2 cellular contexts compared by ENCODE assay signal in the genomic region with DNA sequence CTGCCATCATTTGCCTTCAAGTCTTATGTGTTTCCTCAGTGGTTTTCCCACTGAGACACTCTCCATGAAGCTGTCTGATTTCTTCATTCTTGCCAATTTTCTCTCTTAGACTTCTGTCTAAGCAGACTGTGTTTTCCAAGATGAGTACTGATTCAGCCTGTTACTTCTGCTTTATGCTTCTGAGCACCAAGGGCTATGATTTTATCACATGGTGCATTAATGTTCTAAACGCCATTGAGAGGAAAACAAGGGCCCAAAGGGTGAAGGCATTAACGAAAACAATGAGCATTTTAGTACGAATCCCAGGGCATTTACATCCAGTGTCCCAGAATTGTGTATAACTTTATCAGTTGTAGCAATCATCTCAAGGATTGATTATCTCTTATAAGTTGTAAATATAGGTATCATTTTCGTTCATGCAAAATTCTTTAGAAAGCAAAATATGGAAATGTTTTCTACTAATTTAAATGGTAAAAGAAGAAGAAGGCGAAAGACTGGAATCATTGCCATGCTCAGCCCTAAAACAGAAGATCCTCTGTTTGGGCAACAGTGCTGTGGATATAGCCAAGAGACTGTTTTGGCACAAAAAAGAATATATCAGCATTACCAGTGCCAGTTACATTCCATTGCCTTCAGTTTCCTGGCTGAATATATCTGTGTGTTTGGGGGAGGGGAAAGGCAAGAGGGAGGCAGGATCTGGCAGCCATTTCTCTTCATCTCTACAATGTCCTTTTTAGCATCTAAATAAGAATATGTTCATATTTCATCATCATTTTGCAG.
TF ChIP-seq lines count a peak whose summit lies in the region.

No MANE protein-coding gene starts in this region.

TF ChIP-seq in H1, 55 proteins besides CTCF, POLR2A, EP300 and RAD21 (continued from another document):
- TF ChIP-seq, protein P1, sequence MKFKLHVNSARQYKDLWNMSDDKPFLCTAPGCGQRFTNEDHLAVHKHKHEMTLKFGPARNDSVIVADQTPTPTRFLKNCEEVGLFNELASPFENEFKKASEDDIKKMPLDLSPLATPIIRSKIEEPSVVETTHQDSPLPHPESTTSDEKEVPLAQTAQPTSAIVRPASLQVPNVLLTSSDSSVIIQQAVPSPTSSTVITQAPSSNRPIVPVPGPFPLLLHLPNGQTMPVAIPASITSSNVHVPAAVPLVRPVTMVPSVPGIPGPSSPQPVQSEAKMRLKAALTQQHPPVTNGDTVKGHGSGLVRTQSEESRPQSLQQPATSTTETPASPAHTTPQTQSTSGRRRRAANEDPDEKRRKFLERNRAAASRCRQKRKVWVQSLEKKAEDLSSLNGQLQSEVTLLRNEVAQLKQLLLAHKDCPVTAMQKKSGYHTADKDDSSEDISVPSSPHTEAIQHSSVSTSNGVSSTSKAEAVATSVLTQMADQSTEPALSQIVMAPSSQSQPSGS (IDR thresholded peaks at IDR 0.05; ENCODE audit: low read length): no peak
- TF ChIP-seq, protein P2, sequence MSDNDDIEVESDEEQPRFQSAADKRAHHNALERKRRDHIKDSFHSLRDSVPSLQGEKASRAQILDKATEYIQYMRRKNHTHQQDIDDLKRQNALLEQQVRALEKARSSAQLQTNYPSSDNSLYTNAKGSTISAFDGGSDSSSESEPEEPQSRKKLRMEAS (IDR thresholded peaks at IDR 0.05): no peak
- TF ChIP-seq NANOG (IDR thresholded peaks at IDR 0.05; ENCODE audit: insufficient read depth, low read depth, low read length, poor library complexity, severe bottlenecking) (no peak), ASH2L (IDR thresholded peaks at IDR 0.05; ENCODE audit: low read length) (no peak), KDM4A (IDR thresholded peaks at IDR 0.05; ENCODE audit: low read depth, low read length, severe bottlenecking) (no peak), YY1 (IDR thresholded peaks at IDR 0.05; ENCODE audit: low read depth, low read length) (no peak), EGR1 (IDR thresholded peaks at IDR 0.05; ENCODE audit: borderline replicate concordance, low read depth, low read length) (no peak), KDM1A (IDR thresholded peaks at IDR 0.05; ENCODE audit: borderline replicate concordance, low read length) (no peak), TAF7 (optimal IDR thresholded peaks at IDR 0.05; ENCODE audit: borderline replicate concordance, low read depth, low read length) (no peak)
- TF ChIP-seq, protein P3, sequence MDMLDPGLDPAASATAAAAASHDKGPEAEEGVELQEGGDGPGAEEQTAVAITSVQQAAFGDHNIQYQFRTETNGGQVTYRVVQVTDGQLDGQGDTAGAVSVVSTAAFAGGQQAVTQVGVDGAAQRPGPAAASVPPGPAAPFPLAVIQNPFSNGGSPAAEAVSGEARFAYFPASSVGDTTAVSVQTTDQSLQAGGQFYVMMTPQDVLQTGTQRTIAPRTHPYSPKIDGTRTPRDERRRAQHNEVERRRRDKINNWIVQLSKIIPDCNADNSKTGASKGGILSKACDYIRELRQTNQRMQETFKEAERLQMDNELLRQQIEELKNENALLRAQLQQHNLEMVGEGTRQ (IDR thresholded peaks at IDR 0.05; ENCODE audit: low read length): no peak

TF ChIP-seq in HepG2, 621 proteins besides CTCF, POLR2A, EP300 and RAD21 (continued from another document):
- TF ChIP-seq, protein P4, sequence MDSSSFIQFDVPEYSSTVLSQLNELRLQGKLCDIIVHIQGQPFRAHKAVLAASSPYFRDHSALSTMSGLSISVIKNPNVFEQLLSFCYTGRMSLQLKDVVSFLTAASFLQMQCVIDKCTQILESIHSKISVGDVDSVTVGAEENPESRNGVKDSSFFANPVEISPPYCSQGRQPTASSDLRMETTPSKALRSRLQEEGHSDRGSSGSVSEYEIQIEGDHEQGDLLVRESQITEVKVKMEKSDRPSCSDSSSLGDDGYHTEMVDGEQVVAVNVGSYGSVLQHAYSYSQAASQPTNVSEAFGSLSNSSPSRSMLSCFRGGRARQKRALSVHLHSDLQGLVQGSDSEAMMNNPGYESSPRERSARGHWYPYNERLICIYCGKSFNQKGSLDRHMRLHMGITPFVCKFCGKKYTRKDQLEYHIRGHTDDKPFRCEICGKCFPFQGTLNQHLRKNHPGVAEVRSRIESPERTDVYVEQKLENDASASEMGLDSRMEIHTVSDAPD (CRISPR knock-in tag; IDR thresholded peaks at IDR 0.05): no peak
